ENCODE assay signal across 19 cellular contexts in genomic region chr19:6033744-6034264, GRCh38.
"Had no signal": no experiment of that assay in that cellular context is flagged by ENCODE, and none has a peak within 500 bp of the region (broad histone marks: within the 10 kb centered on the region; RNA-seq: fewer than 3 reads in every experiment).

No MANE protein-coding gene starts in this region.

- H3K4me3 ChIP-seq: esophagus squamous epithelium, gastroesophageal sphincter, mucosa of descending colon, sigmoid colon, skin epidermis, thyroid gland, upper lobe of left lung, vagina had no signal

- H3K4me3 Mint-ChIP-seq: dendritic cell treated with granulocyte-macrophage colony-stimulating factor and Interleukin-4, amounts not matched to agents 40 ng/mL and 50 ng/mL, for 4 days; effector memory CD8-positive, alpha-beta T cell; naive thymus-derived CD8-positive, alpha-beta T cell had no signal

- H3K9me3 Mint-ChIP-seq: dendritic cell treated with granulocyte-macrophage colony-stimulating factor and Interleukin-4, amounts not matched to agents 40 ng/mL and 50 ng/mL, for 4 days; effector memory CD8-positive, alpha-beta T cell; naive thymus-derived CD8-positive, alpha-beta T cell had no signal

- H3K4me1 ChIP-seq: sigmoid colon, thyroid gland, upper lobe of left lung had no signal

- H3K27ac Mint-ChIP-seq: dendritic cell treated with granulocyte-macrophage colony-stimulating factor and Interleukin-4, amounts not matched to agents 40 ng/mL and 50 ng/mL, for 4 days; effector memory CD8-positive, alpha-beta T cell; naive thymus-derived CD8-positive, alpha-beta T cell had no signal

- H3K9me3 ChIP-seq: esophagus squamous epithelium, gastroesophageal sphincter, mucosa of descending colon, neutrophil, sigmoid colon, thyroid gland, upper lobe of left lung, vagina had no signal

- H3K4me1 Mint-ChIP-seq: naive thymus-derived CD8-positive, alpha-beta T cell had no signal

- H3K27ac ChIP-seq: esophagus squamous epithelium, gastroesophageal sphincter, neutrophil, sigmoid colon, thyroid gland, upper lobe of left lung, vagina had no signal

- H3K27me3 Mint-ChIP-seq: dendritic cell treated with granulocyte-macrophage colony-stimulating factor and Interleukin-4, amounts not matched to agents 40 ng/mL and 50 ng/mL, for 4 days; effector memory CD8-positive, alpha-beta T cell; naive thymus-derived CD8-positive, alpha-beta T cell had no signal

- DNase-seq: effector memory CD8-positive, alpha-beta T cell; esophagus squamous epithelium; foreskin fibroblast; glutamatergic neuron; islet precursor cell; mucosa of descending colon; naive thymus-derived CD8-positive, alpha-beta T cell; posterior cingulate gyrus; sigmoid colon; stimulated activated CD4-positive, alpha-beta T cell treated with anti-CD3 and anti-CD28 coated beads, Interleukin-12 subunit alpha, Interleukin-12 subunit beta, amount 100 ng/mL, for 4 hours; stimulated activated naive CD4-positive, alpha-beta T cell treated with Interleukin-2 at 50 U/mL for 16 hours; thyroid gland; upper lobe of left lung had no signal

- H3K36me3 ChIP-seq: thyroid gland, vagina had no signal

- ATAC-seq: effector memory CD8-positive, alpha-beta T cell; gastroesophageal sphincter; left ventricle myocardium superior; mucosa of descending colon; naive thymus-derived CD8-positive, alpha-beta T cell had no signal
